10 cellular contexts compared by ENCODE assay signal in the genomic region with DNA sequence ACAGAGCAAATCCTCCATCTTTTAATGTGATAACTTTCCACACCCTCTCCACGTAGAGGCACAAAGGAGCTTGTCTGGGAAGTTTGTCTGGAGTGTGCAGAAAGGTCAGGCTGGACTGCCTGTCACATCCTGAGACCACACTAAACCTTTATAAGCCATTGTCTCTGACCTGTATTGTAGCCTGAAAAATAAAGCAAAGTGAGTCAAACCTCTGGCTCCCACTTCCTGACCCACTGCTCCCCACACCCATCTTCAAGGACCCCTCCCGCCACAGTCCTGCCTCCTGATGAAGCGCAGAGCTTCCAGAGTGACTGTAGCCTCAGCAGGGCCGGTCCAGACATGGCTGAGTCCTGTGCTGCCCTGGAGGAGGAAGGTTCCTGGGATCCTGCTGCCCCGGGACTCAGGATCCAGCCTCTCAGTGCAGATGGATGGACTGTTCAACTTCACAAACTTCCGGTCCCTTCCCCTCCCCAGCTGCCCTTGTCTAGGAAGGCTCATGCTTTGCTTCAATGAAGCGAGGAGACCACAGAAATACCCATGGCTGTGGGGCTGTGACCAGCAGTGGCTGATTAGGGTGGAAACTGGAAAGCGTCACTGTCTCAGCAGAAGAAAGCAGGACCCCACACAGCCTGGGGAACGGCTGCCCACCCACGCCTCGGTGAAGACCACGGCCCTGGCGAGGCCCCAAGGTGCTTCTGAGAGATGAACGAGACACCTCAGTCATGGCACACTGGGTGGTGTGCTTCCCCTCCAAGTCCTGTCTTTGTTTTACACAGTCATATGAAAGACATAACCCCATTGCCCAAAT. TPM values are rescaled to one million over a fixed set of nuclear protein-coding genes. Genes with fewer than 3 reads are reported as not detected.
DNase-seq lines count a peak whose midpoint lies in the region; ATAC-seq and TF ChIP-seq lines count a peak whose summit lies in the region.
"Had no signal": no experiment of that assay in that cellular context is flagged by ENCODE, and none has a peak within 500 bp of the region (broad histone marks: within the 10 kb centered on the region; RNA-seq: fewer than 3 reads in every experiment).

No MANE protein-coding gene starts in this region.

- no peak overlapping the region for H3K4me3 ChIP-seq in GM12865 (ENCODE audit: low read depth, low read length)

- no peak for TF ChIP-seq CTCF in GM12865 (IDR thresholded peaks at IDR 0.05; ENCODE audit: insufficient read depth, low read depth, low read length, missing control alignments)

- no peak overlapping the region for H3K4me3 Mint-ChIP-seq in central memory CD8-positive, alpha-beta T cell
- no peak overlapping the region for H3K4me3 Mint-ChIP-seq in activated T-cell treated with anti-CD3 and anti-CD28 coated beads, Interleukin-2, amount 50 U/mL, for 72 hours

- H3K9me3 Mint-ChIP-seq in central memory CD8-positive, alpha-beta T cell, result no peaks in the 10 kb centered on the region
- no peaks in the 10 kb centered on the region for H3K9me3 Mint-ChIP-seq in activated T-cell treated with anti-CD3 and anti-CD28 coated beads, Interleukin-2, amount 50 U/mL, for 72 hours

- peak; percentile 68 for ATAC-seq in GM19455 (IDR thresholded peaks at IDR 0.05; ENCODE audit: unreplicated experiment)
- peak; percentile 88 for ATAC-seq in HG03066 (IDR thresholded peaks at IDR 0.05; ENCODE audit: low read depth, unreplicated experiment)
- no peak for ATAC-seq in central memory CD8-positive, alpha-beta T cell (replicated peaks; ENCODE audit: extremely low read depth, poor library complexity, severe bottlenecking)
- ATAC-seq in activated T-cell treated with anti-CD3 and anti-CD28 coated beads, Interleukin-2, amount 50 U/mL, for 72 hours (replicated peaks in 1 of 2), result no peak

- peak; percentile 72 for DNase-seq in GM12865 (ENCODE audit: low read depth)
- DNase-seq in central memory CD8-positive, alpha-beta T cell (ENCODE audit: low spot score in 2 of 2), result no peak
- DNase-seq in EL, result no peak
- DNase-seq in activated CD4-positive, alpha-beta T cell treated with anti-CD3 and anti-CD28 coated beads for 48 hours, result no peak
- DNase-seq in cerebellar nuclear complex (lab: John Stamatoyannopoulos, UW), result no peak
- DNase-seq in activated T-cell treated with anti-CD3 and anti-CD28 coated beads, Interleukin-2, amount 50 U/mL, for 72 hours, result no peak
- DNase-seq: activated CD4-positive, alpha-beta T cell treated with anti-CD3 and anti-CD28 coated beads for 4 hours; NCI-H774 had no signal

- no peaks in the 10 kb centered on the region for H3K27me3 Mint-ChIP-seq in central memory CD8-positive, alpha-beta T cell
- no peaks in the 10 kb centered on the region for H3K27me3 Mint-ChIP-seq in activated T-cell treated with anti-CD3 and anti-CD28 coated beads, Interleukin-2, amount 50 U/mL, for 72 hours (ENCODE audit: low read depth)

- no peaks in the 10 kb centered on the region for H3K4me1 Mint-ChIP-seq in central memory CD8-positive, alpha-beta T cell
- no peaks in the 10 kb centered on the region for H3K4me1 Mint-ChIP-seq in activated T-cell treated with anti-CD3 and anti-CD28 coated beads, Interleukin-2, amount 50 U/mL, for 72 hours (ENCODE audit: low read depth)

- peaks cover 80% of the 10 kb centered on the region for H3K36me3 Mint-ChIP-seq in central memory CD8-positive, alpha-beta T cell (ENCODE audit: insufficient read depth)
- H3K36me3 Mint-ChIP-seq in activated T-cell treated with anti-CD3 and anti-CD28 coated beads, Interleukin-2, amount 50 U/mL, for 72 hours (ENCODE audit: insufficient read depth in 2 of 2), result peaks cover 5 to 8% of the 10 kb centered on the region in 2 donors

- H3K27ac Mint-ChIP-seq in central memory CD8-positive, alpha-beta T cell (ENCODE audit: low read depth), result peak overlapping the region; percentile 51
- H3K27ac Mint-ChIP-seq in activated T-cell treated with anti-CD3 and anti-CD28 coated beads, Interleukin-2, amount 50 U/mL, for 72 hours, result no peak overlapping the region

RNA-seq across cellular contexts. Expression of a gene that starts 30.9 kb away (rescaled TPM):
- total RNA-seq in activated T-cell treated with anti-CD3 and anti-CD28 coated beads, Interleukin-2, amount 50 U/mL, for 72 hours, result 1 to 10 TPM; 2.1 to 2.4 TPM

Comparison
In these comparisons a context has a peak if more than half of its experiments do, and no peak if none do; other contexts are left out.
1. ATAC-seq: peak in GM19455 (single experiment) and HG03066 (single experiment); none in central memory CD8-positive, alpha-beta T cell (single experiment) and activated T-cell treated with anti-CD3 and anti-CD28 coated beads, Interleukin-2, amount 50 U/mL, for 72 hours (0 of 2).